Comparison of ENCODE assay signal across 30 cellular contexts in the genomic region with DNA sequence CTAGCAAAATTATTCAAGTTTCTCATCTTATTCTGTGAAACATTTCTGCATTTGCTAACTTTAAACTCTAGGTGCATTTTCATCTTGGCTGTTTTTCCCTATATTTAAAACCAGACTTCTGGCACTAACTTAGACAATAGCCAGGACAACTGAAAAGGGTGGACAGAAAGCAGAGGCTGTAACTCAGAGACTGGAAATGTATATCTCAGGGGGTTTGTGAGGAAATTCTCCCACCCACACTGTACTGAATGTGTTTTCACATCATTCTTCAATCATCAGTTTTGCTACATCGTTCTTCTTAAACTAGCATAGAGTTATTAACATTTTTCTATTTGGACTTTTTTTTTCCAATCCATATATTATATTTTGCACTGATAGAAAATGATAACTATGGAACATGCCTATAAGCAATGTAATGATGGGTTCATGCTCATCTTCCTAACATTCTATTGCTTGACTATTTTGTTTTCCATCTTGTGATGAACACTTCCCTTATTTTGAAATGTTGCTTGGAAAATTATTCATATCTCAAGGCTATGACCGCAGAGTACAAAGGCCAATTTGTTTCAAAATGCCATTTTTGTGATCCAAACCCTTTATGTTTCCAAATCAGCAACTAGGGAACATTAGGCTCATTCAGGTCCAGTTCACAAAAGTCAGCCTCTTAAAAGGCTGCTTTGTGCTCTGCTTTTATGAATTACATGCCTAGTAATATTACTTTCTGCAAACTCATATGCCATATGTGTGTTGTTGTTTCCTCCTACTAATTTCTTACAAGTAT.
DNase-seq lines count a peak whose midpoint lies in the region; ATAC-seq and TF ChIP-seq lines count a peak whose summit lies in the region.
"Had no signal": no experiment of that assay in that cellular context is flagged by ENCODE, and none has a peak within 500 bp of the region (broad histone marks: within the 10 kb centered on the region; RNA-seq: fewer than 3 reads in every experiment).

No MANE protein-coding gene starts in this region.

- in situ Hi-C loops in transverse colon (cut with MboI; ENCODE audit: low pct_ligation_motif_present in 1 of 4, low pct_unique_long_range_greater_than_20kb in 1 of 4, low sequenced_read_pairs in 3 of 4) = no loop called here

- WGBS in transverse colon (ENCODE audit: low coverage in 1 of 2), 2 donors = 70 to 73% methylated on average over 2 of the region's 2 CpGs

- H3K4me1 ChIP-seq in rectal smooth muscle tissue (ENCODE audit: control insufficient read depth, insufficient read depth, low read length) (no peaks in the 10 kb centered on the region), transverse colon (peaks cover 0 to 14% (median 4%) of the 10 kb centered on the region in 4 donors)
- H3K4me1 ChIP-seq: BE2C, tibial artery had no signal

- DNase-seq in RPMI7951 (ENCODE audit: low read depth) (peak; percentile 36), coronary artery (ENCODE audit: low spot score) (no peak), left ventricle myocardium superior (no peak), NCI-H128 (lab: John Stamatoyannopoulos, UW; ENCODE audit: unreplicated experiment) (no peak), transverse colon (no peak), posterior cingulate gyrus (no peak)
- no peak for DNase-seq in stimulated activated effector memory CD8-positive, alpha-beta T cell treated with anti-CD3 and anti-CD28 coated beads, Interleukin-12 subunit alpha, Interleukin-12 subunit beta, amount 100 ng/mL, for 72 hours (ENCODE audit: low spot score in 2 of 2)
- DNase-seq: activated CD4-positive, alpha-beta T cell treated with anti-CD3 and anti-CD28 coated beads, Interleukin-2, amount 50 U/mL, for 4 hours; activated CD8-positive, alpha-beta memory T cell treated with anti-CD3 and anti-CD28 coated beads, Interleukin-2, amount 10 ng/mL, durations not matched to agents 7 days and 5 days; activated gamma-delta T cell treated with Interleukin-2 at 50 U/mL for 16 hours; activated T-cell treated with anti-CD3 and anti-CD28 coated beads, Interleukin-2, amount 50 U/mL, for 4 hours; BE2C; CD8-positive, alpha-beta T cell; dermis blood vessel endothelial cell; EL; NCI-H1436 treated with DMSO at 0.1 percent for 48 hours; NCI-H226; NCI-H526 treated with DMSO at 0.1 percent for 48 hours; NK-92 treated with Interleukin-12 subunit alpha and Interleukin-12 subunit beta, amount 100 ng/mL, for 24 hours; nucleus accumbens; PC-3; stimulated activated CD4-positive, alpha-beta T cell treated with anti-CD3 and anti-CD28 coated beads, Interleukin-1b, Interleukin-23, amount 100 ng/mL, for 48 hours; T-helper 2 cell; tibial artery had no signal

- no peaks in the 10 kb centered on the region for H3K9me3 ChIP-seq in transverse colon
- H3K9me3 ChIP-seq: BE2C, tibial artery had no signal

- H3K27me3 ChIP-seq in rectal smooth muscle tissue (ENCODE audit: control insufficient read depth, insufficient read depth, low read length) = no peaks in the 10 kb centered on the region
- no peaks in the 10 kb centered on the region for H3K27me3 ChIP-seq in transverse colon
- H3K27me3 ChIP-seq: BE2C, tibial artery had no signal

- peaks cover 4% of the 10 kb centered on the region for H3K9me3 Mint-ChIP-seq in stimulated activated effector memory CD8-positive, alpha-beta T cell treated with anti-CD3 and anti-CD28 coated beads, Interleukin-12 subunit alpha, Interleukin-12 subunit beta, amount 100 ng/mL, for 72 hours
- H3K9me3 Mint-ChIP-seq: activated T-cell treated with anti-CD3 and anti-CD28 coated beads, Interleukin-2, amount 50 U/mL, for 4 hours; stimulated activated naive CD8-positive, alpha-beta T cell treated with anti-CD3 and anti-CD28 coated beads, Interleukin-15, Interleukin-2, amounts not matched to agents 100 ng/mL and 50 ng/mL, for 24 hours had no signal

- H3K4me3 ChIP-seq in coronary artery = no peak overlapping the region
- no peak overlapping the region for H3K4me3 ChIP-seq in rectal smooth muscle tissue (ENCODE audit: low read length)
- H3K4me3 ChIP-seq in transverse colon = no peak overlapping the region
- H3K4me3 ChIP-seq: smooth muscle cell, tibial artery had no signal

- H3K27ac ChIP-seq in coronary artery = peak overlapping the region; percentile 12 to 67
- H3K27ac ChIP-seq in rectal smooth muscle tissue (ENCODE audit: low read depth, low read length) = peak overlapping the region; percentile 66
- H3K27ac ChIP-seq in transverse colon = no peak overlapping the region
- H3K27ac ChIP-seq: KMS-11, tibial artery had no signal

- TF ChIP-seq EP300 in transverse colon (IDR thresholded peaks at IDR 0.05; ENCODE audit: low read depth) = no peak

- H3K36me3 ChIP-seq in rectal smooth muscle tissue (ENCODE audit: control insufficient read depth, insufficient read depth, low read length) = no peaks in the 10 kb centered on the region
- H3K36me3 ChIP-seq in transverse colon = no peaks in the 10 kb centered on the region
- H3K36me3 ChIP-seq: BE2C, tibial artery had no signal

- H3K27ac Mint-ChIP-seq in stimulated activated effector memory CD8-positive, alpha-beta T cell treated with anti-CD3 and anti-CD28 coated beads, Interleukin-12 subunit alpha, Interleukin-12 subunit beta, amount 100 ng/mL, for 72 hours = no peak overlapping the region
- H3K27ac Mint-ChIP-seq: activated CD8-positive, alpha-beta memory T cell treated with anti-CD3 and anti-CD28 coated beads, Interleukin-2, amount 10 ng/mL, durations not matched to agents 7 days and 5 days; CD8-positive, alpha-beta T cell; stimulated activated naive CD8-positive, alpha-beta T cell treated with anti-CD3 and anti-CD28 coated beads, Interleukin-15, Interleukin-2, amounts not matched to agents 100 ng/mL and 50 ng/mL, for 24 hours had no signal

- H3K9ac ChIP-seq in rectal smooth muscle tissue (ENCODE audit: low read length) = no peak overlapping the region
- H3K9ac ChIP-seq: KMS-11 had no signal

- no peak for TF ChIP-seq POLR2A in transverse colon (IDR thresholded peaks at IDR 0.05)

- no peaks in the 10 kb centered on the region for H3K4me1 Mint-ChIP-seq in stimulated activated effector memory CD8-positive, alpha-beta T cell treated with anti-CD3 and anti-CD28 coated beads, Interleukin-12 subunit alpha, Interleukin-12 subunit beta, amount 100 ng/mL, for 72 hours
- H3K4me1 Mint-ChIP-seq: activated CD8-positive, alpha-beta memory T cell treated with anti-CD3 and anti-CD28 coated beads, Interleukin-2, amount 10 ng/mL, durations not matched to agents 7 days and 5 days had no signal

- H3K4me3 Mint-ChIP-seq in stimulated activated effector memory CD8-positive, alpha-beta T cell treated with anti-CD3 and anti-CD28 coated beads, Interleukin-12 subunit alpha, Interleukin-12 subunit beta, amount 100 ng/mL, for 72 hours = no peak overlapping the region
- H3K4me3 Mint-ChIP-seq: activated CD8-positive, alpha-beta memory T cell treated with anti-CD3 and anti-CD28 coated beads, Interleukin-2, amount 10 ng/mL, durations not matched to agents 7 days and 5 days; activated T-cell treated with anti-CD3 and anti-CD28 coated beads, Interleukin-2, amount 50 U/mL, for 4 hours; CD8-positive, alpha-beta T cell; stimulated activated naive CD8-positive, alpha-beta T cell treated with anti-CD3 and anti-CD28 coated beads, Interleukin-15, Interleukin-2, amounts not matched to agents 100 ng/mL and 50 ng/mL, for 24 hours had no signal

- no peak for TF ChIP-seq CTCF in coronary artery (IDR thresholded peaks at IDR 0.05)
- no peak for TF ChIP-seq CTCF in transverse colon (IDR thresholded peaks at IDR 0.05)

- intact Hi-C loops in left ventricle myocardium superior (cut with micrococcal nuclease) (no loop called here), transverse colon (cut with DNase I; ENCODE audit: low total_unique reads) (no loop called here), posterior cingulate gyrus (cut with DNase I) (no loop called here)

- ATAC-seq in left ventricle myocardium superior = peak; percentile 91
- ATAC-seq in stimulated activated effector memory CD8-positive, alpha-beta T cell treated with anti-CD3 and anti-CD28 coated beads, Interleukin-12 subunit alpha, Interleukin-12 subunit beta, amount 100 ng/mL, for 72 hours = no peak
- ATAC-seq: activated CD4-positive, CD25-positive, alpha-beta regulatory T cell treated with anti-CD3 and anti-CD28 coated beads, Interleukin-2, amount 50 U/mL, for 24 hours; activated CD8-positive, alpha-beta memory T cell treated with anti-CD3 and anti-CD28 coated beads, Interleukin-2, amount 10 ng/mL, durations not matched to agents 7 days and 5 days; activated T-cell treated with anti-CD3 and anti-CD28 coated beads, Interleukin-2, amount 50 U/mL, for 4 hours; CD8-positive, alpha-beta T cell; esophagus mucosa; PC-3 had no signal

- H3K36me3 Mint-ChIP-seq in stimulated activated effector memory CD8-positive, alpha-beta T cell treated with anti-CD3 and anti-CD28 coated beads, Interleukin-12 subunit alpha, Interleukin-12 subunit beta, amount 100 ng/mL, for 72 hours = no peaks in the 10 kb centered on the region
- H3K36me3 Mint-ChIP-seq: activated CD8-positive, alpha-beta memory T cell treated with anti-CD3 and anti-CD28 coated beads, Interleukin-2, amount 10 ng/mL, durations not matched to agents 7 days and 5 days; CD8-positive, alpha-beta T cell had no signal

Comparison
In these comparisons a context has a peak if more than half of its experiments do, and no peak if none do; other contexts are left out.
1. H3K27ac ChIP-seq: peak in coronary artery (2 of 2) and rectal smooth muscle tissue (single experiment); none in transverse colon (0 of 4).